23 cellular contexts compared by ENCODE assay signal in the genomic region with DNA sequence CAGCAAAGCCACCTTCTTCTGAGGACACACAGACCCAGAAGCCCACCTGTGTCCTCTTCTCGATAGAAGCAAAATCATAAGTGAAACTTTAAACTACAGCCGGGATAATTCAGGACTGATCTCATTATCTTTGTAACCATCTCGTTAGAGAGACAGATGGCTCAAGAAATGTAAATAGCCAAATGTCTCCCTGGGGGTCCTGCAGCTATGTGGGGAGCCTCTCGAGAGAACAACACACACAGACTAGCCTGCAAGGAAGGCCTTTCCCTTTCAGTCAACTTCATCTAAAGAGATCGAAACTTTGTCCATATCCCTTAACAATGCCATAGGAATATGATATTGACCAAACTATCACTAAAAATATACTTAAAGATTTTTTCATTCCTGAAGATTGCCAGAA.
"Had no signal": no experiment of that assay in that cellular context is flagged by ENCODE, and none has a peak within 500 bp of the region (broad histone marks: within the 10 kb centered on the region; RNA-seq: fewer than 3 reads in every experiment).

No MANE protein-coding gene starts in this region.

- H3K36me3 Mint-ChIP-seq: brain; immature natural killer cell; memory B cell; naive thymus-derived CD8-positive, alpha-beta T cell had no signal

- H3K27me3 Mint-ChIP-seq: stimulated activated naive CD8-positive, alpha-beta T cell treated with anti-CD3 and anti-CD28 coated beads, Interleukin-15, amount 100 ng/mL, for 72 hours had no signal

- H3K4me1 Mint-ChIP-seq: activated CD4-positive, alpha-beta T cell treated with anti-CD3 and anti-CD28 coated beads, Interleukin-2, amount 10 ng/mL, durations not matched to agents 7 days and 5 days; immature natural killer cell; memory B cell; naive thymus-derived CD8-positive, alpha-beta T cell; stimulated activated naive CD8-positive, alpha-beta T cell treated with anti-CD3 and anti-CD28 coated beads, Interleukin-15, amount 100 ng/mL, for 72 hours had no signal

- H3K9me3 Mint-ChIP-seq: activated CD4-positive, alpha-beta T cell treated with anti-CD3 and anti-CD28 coated beads, Interleukin-2, amount 10 ng/mL, durations not matched to agents 7 days and 5 days; activated naive CD4-positive, alpha-beta T cell treated with anti-CD3 and anti-CD28 coated beads for 36 hours; activated T-cell treated with anti-CD3 and anti-CD28 coated beads, Interleukin-2, amount 50 U/mL, for 24 hours; activated T-helper 2 cell treated with anti-CD3 and anti-CD28 coated beads, Interferon-gamma antibody, Interleukin-2, Interleukin-4, amounts not matched to agents 10 μg/mL and 5 μg/mL and 100 μg/mL, durations not matched to agents 14 hours and 24 hours and 36 hours; naive thymus-derived CD8-positive, alpha-beta T cell; stimulated activated naive CD8-positive, alpha-beta T cell treated with anti-CD3 and anti-CD28 coated beads, Interleukin-15, amount 100 ng/mL, for 72 hours had no signal

- H3K27ac Mint-ChIP-seq: activated CD4-positive, alpha-beta T cell treated with anti-CD3 and anti-CD28 coated beads, Interleukin-2, amount 10 ng/mL, durations not matched to agents 7 days and 5 days; activated CD8-positive, alpha-beta T cell treated with anti-CD3 and anti-CD28 coated beads, Interleukin-2, amount 10 ng/mL, durations not matched to agents 7 days and 5 days; activated naive CD4-positive, alpha-beta T cell treated with anti-CD3 and anti-CD28 coated beads for 36 hours; activated T-cell treated with anti-CD3 and anti-CD28 coated beads, Interleukin-2, amount 50 U/mL, for 24 hours; activated T-helper 2 cell treated with anti-CD3 and anti-CD28 coated beads, Interferon-gamma antibody, Interleukin-2, Interleukin-4, amounts not matched to agents 10 μg/mL and 5 μg/mL and 100 μg/mL, durations not matched to agents 14 hours and 24 hours and 36 hours; brain; immature natural killer cell; memory B cell; naive thymus-derived CD8-positive, alpha-beta T cell had no signal

- H3K27ac ChIP-seq: pancreas, right lobe of liver had no signal

- H3K4me3 ChIP-seq: pancreas, right lobe of liver had no signal

- H3K4me3 Mint-ChIP-seq: activated CD4-positive, alpha-beta T cell treated with anti-CD3 and anti-CD28 coated beads, Interleukin-2, amount 10 ng/mL, durations not matched to agents 7 days and 5 days; activated CD8-positive, alpha-beta T cell treated with anti-CD3 and anti-CD28 coated beads, Interleukin-2, amount 10 ng/mL, durations not matched to agents 7 days and 5 days; activated naive CD4-positive, alpha-beta T cell treated with anti-CD3 and anti-CD28 coated beads for 36 hours; activated T-cell treated with anti-CD3 and anti-CD28 coated beads, Interleukin-2, amount 50 U/mL, for 24 hours; brain; immature natural killer cell; memory B cell; naive thymus-derived CD8-positive, alpha-beta T cell; stimulated activated naive CD8-positive, alpha-beta T cell treated with anti-CD3 and anti-CD28 coated beads, Interleukin-15, amount 100 ng/mL, for 72 hours had no signal

- ATAC-seq: activated CD4-positive, CD25-positive, alpha-beta regulatory T cell treated with anti-CD3 and anti-CD28 coated beads, Interleukin-2, amount 50 U/mL, for 24 hours; activated CD8-positive, alpha-beta T cell treated with anti-CD3 and anti-CD28 coated beads, Interleukin-2, amount 10 ng/mL, durations not matched to agents 7 days and 5 days; naive thymus-derived CD8-positive, alpha-beta T cell; right lobe of liver; stimulated activated naive CD8-positive, alpha-beta T cell treated with anti-CD3 and anti-CD28 coated beads, Interleukin-15, amount 100 ng/mL, for 72 hours had no signal

- H3K36me3 ChIP-seq: pancreas, right lobe of liver had no signal

- DNase-seq: activated CD4-positive, alpha-beta T cell treated with anti-CD3 and anti-CD28 coated beads, Interleukin-2, amount 10 ng/mL, durations not matched to agents 7 days and 5 days; activated CD8-positive, alpha-beta T cell treated with anti-CD3 and anti-CD28 coated beads, Interleukin-2, amount 10 ng/mL, durations not matched to agents 7 days and 5 days; activated naive CD4-positive, alpha-beta T cell treated with anti-CD3 and anti-CD28 coated beads for 36 hours; activated T-cell treated with anti-CD3 and anti-CD28 coated beads, Interleukin-2, amount 50 U/mL, for 24 hours; anterior cingulate cortex; central memory CD4-positive, alpha-beta T cell; cortex of kidney; effector CD4-positive, alpha-beta T cell; immature natural killer cell; left ventricle myocardium superior; naive thymus-derived CD8-positive, alpha-beta T cell; pancreas; right lobe of liver; small intestine; stimulated activated CD4-positive, alpha-beta T cell treated with anti-CD3 and anti-CD28 coated beads, Interleukin-15, amount 100 ng/mL, for 24 hours; stimulated activated CD4-positive, alpha-beta T cell treated with anti-CD3 and anti-CD28 coated beads, Interleukin-4, amount 100 ng/mL, for 1 hour; stimulated activated naive CD8-positive, alpha-beta T cell treated with anti-CD3 and anti-CD28 coated beads, Interleukin-15, amount 100 ng/mL, for 72 hours; T1000; trophoblast cell had no signal

- H3K27me3 ChIP-seq: pancreas, right lobe of liver had no signal

- H3K4me1 ChIP-seq: pancreas, right lobe of liver had no signal
